ENCODE assay signal across 20 cellular contexts in the genomic region with DNA sequence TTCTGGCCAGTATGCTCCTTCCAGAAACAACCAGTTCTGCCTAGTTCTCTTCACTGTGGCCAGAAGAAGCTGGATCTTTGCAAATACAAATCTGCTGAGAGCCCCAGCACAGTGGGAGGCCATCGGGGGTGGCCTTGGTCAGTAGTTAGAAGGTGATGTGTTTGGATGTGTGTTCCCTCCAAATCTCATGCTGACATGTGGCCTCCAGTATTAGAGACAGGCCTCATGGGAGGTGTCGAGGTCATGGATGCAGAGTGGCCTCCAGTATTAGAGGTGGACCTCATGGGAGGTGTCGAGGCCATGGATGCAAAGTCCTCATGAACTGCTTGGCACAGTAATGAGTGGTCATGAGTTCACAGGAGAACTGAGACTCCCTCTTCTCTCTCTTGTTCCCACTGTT. TPM values are rescaled to one million over a fixed set of nuclear protein-coding genes. Genes with fewer than 3 reads are reported as not detected.
"Had no signal": no experiment of that assay in that cellular context is flagged by ENCODE, and none has a peak within 500 bp of the region (broad histone marks: within the 10 kb centered on the region; RNA-seq: fewer than 3 reads in every experiment).

No MANE protein-coding gene starts in this region.

- H3K4me3 Mint-ChIP-seq: activated CD4-positive, alpha-beta T cell treated with anti-CD3 and anti-CD28 coated beads, Interleukin-2, amount 10 ng/mL, durations not matched to agents 7 days and 5 days; activated T-cell treated with anti-CD3 and anti-CD28 coated beads, Interleukin-2, amount 50 U/mL, for 4 hours; nephron; stimulated activated naive CD8-positive, alpha-beta T cell treated with anti-CD3 and anti-CD28 coated beads, Interleukin-15, Interleukin-2, amounts not matched to agents 100 ng/mL and 50 ng/mL, for 24 hours; T-cell had no signal

- H3K36me3 Mint-ChIP-seq: T-cell had no signal

- DNase-seq: activated CD4-positive, alpha-beta T cell treated with anti-CD3 and anti-CD28 coated beads, Interleukin-2, amount 10 ng/mL, durations not matched to agents 7 days and 5 days; activated CD4-positive, CD25-positive, alpha-beta regulatory T cell; activated CD8-positive, alpha-beta memory T cell treated with anti-CD3 and anti-CD28 coated beads, Interleukin-2, amount 50 U/mL, for 4 hours; activated effector memory CD4-positive, alpha-beta T cell treated with Interleukin-2 at 50 U/mL for 16 hours; activated naive CD4-positive, alpha-beta T cell treated with anti-CD3 and anti-CD28 coated beads, Interleukin-2, amount 50 U/mL, for 16 hours; activated T-cell treated with anti-CD3 and anti-CD28 coated beads, Interleukin-2, amount 50 U/mL, for 4 hours; cortex of kidney; effector CD8-positive, alpha-beta T cell; left colon; midbrain; nucleus accumbens; T-cell had no signal

- H3K9me3 Mint-ChIP-seq: activated CD4-positive, alpha-beta T cell treated with anti-CD3 and anti-CD28 coated beads, Interleukin-2, amount 10 ng/mL, durations not matched to agents 7 days and 5 days; activated T-cell treated with anti-CD3 and anti-CD28 coated beads, Interleukin-2, amount 50 U/mL, for 4 hours; nephron; stimulated activated naive CD8-positive, alpha-beta T cell treated with anti-CD3 and anti-CD28 coated beads, Interleukin-15, Interleukin-2, amounts not matched to agents 100 ng/mL and 50 ng/mL, for 24 hours; type B pancreatic cell had no signal

- H3K27ac ChIP-seq: ascending aorta, hepatocyte, right atrium auricular region, suprapubic skin had no signal

- H3K27ac Mint-ChIP-seq: activated CD4-positive, alpha-beta T cell treated with anti-CD3 and anti-CD28 coated beads, Interleukin-2, amount 10 ng/mL, durations not matched to agents 7 days and 5 days; nephron; progenitor cell of endocrine pancreas; stimulated activated naive CD8-positive, alpha-beta T cell treated with anti-CD3 and anti-CD28 coated beads, Interleukin-15, Interleukin-2, amounts not matched to agents 100 ng/mL and 50 ng/mL, for 24 hours; T-cell; type B pancreatic cell had no signal

RNA-seq across cellular contexts. Expression of gene IRX2, which starts 7.6 kb away (rescaled TPM):
- total RNA-seq: activated CD4-positive, alpha-beta T cell treated with anti-CD3 and anti-CD28 coated beads, Interleukin-2, amount 10 ng/mL, durations not matched to agents 7 days and 5 days; ascending aorta had no signal
